In genomic region chr9:80518441-80518840, GRCh38 we compare ENCODE assay signal across 8 cellular contexts.
"Had no signal": no experiment of that assay in that cellular context is flagged by ENCODE, and none has a peak within 500 bp of the region (broad histone marks: within the 10 kb centered on the region; RNA-seq: fewer than 3 reads in every experiment).

No MANE protein-coding gene starts in this region.

- H3K27ac ChIP-seq: HL-60 had no signal

- H3K4me3 Mint-ChIP-seq: IgD-negative memory B cell had no signal

- H3K27ac Mint-ChIP-seq: IgD-negative memory B cell had no signal

- ATAC-seq: HepG2, K562 had no signal

- H3K4me3 ChIP-seq: K562 had no signal

- DNase-seq: IMR-90, KBM-7, KG1 had no signal

- FAIRE-seq: HepG2, HTR-8/SVneo, K562 had no signal

- H3K27me3 Mint-ChIP-seq: IgD-negative memory B cell had no signal
